ENCODE assay signal across 13 cellular contexts in the genomic region with DNA sequence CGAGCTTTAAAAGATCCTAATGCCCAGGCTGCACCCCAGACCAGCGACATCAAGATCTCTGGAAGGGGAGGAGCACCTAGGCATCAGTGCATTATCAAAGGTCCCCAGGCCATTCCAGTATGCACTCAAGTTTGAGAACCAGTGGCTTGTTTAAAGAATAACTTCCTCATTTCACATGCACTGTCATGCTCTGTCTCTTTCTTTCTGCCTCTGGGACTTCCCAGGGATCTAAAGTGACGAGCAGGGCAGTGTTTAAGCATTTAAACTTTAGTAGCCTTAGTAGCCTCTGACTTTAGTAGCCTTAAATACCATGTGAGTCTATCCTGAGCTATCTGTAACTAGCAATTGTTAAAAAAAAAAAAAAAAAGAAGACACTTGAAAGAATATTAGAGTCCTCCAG. TPM values are rescaled to one million over a fixed set of nuclear protein-coding genes. Genes with fewer than 3 reads are reported as not detected.
A peak's percentile ranks its signal among the peaks of the same experiment; 100 is the strongest.
DNase-seq lines count a peak whose midpoint lies in the region; ATAC-seq and TF ChIP-seq lines count a peak whose summit lies in the region.
"Had no signal": no experiment of that assay in that cellular context is flagged by ENCODE, and none has a peak within 500 bp of the region (broad histone marks: within the 10 kb centered on the region; RNA-seq: fewer than 3 reads in every experiment).

No MANE protein-coding gene starts in this region.

- peak; percentile 79 for ATAC-seq in GM19395 (IDR thresholded peaks at IDR 0.05; ENCODE audit: unreplicated experiment)
- ATAC-seq in HG02938 (IDR thresholded peaks at IDR 0.05; ENCODE audit: unreplicated experiment), result peak; percentile 80
- ATAC-seq in naive thymus-derived CD8-positive, alpha-beta T cell, result no peak
- no peak for ATAC-seq in HG03175 (IDR thresholded peaks at IDR 0.05; ENCODE audit: unreplicated experiment)

- TF ChIP-seq CTCF in GM10266 (IDR thresholded peaks at IDR 0.05; ENCODE audit: control insufficient read depth, insufficient read depth, low read depth, missing control alignments) (no peak), coronary artery (IDR thresholded peaks at IDR 0.05) (no peak)

- no peak overlapping the region for H3K4me3 ChIP-seq in coronary artery

- no peak overlapping the region for H3K27ac Mint-ChIP-seq in naive thymus-derived CD8-positive, alpha-beta T cell
- H3K27ac Mint-ChIP-seq: activated CD4-positive, alpha-beta memory T cell treated with anti-CD3 and anti-CD28 coated beads for 36 hours had no signal

- H3K4me1 Mint-ChIP-seq in naive thymus-derived CD8-positive, alpha-beta T cell, result no peaks in the 10 kb centered on the region

- H3K27me3 Mint-ChIP-seq in naive thymus-derived CD8-positive, alpha-beta T cell, result peaks cover 16 to 55% (median 32%) of the 10 kb centered on the region in 5 donors

- no peak overlapping the region for H3K27ac ChIP-seq in coronary artery
- H3K27ac ChIP-seq: KMS-11 had no signal

- H3K4me3 Mint-ChIP-seq in naive thymus-derived CD8-positive, alpha-beta T cell, result no peak overlapping the region
- H3K4me3 Mint-ChIP-seq: activated CD4-positive, alpha-beta memory T cell treated with anti-CD3 and anti-CD28 coated beads for 36 hours had no signal

- peaks cover 0 to 3% (median 2%) of the 10 kb centered on the region in 9 donors for H3K9me3 Mint-ChIP-seq in naive thymus-derived CD8-positive, alpha-beta T cell
- H3K9me3 Mint-ChIP-seq: activated CD4-positive, alpha-beta memory T cell treated with anti-CD3 and anti-CD28 coated beads for 36 hours had no signal

- POLR2A ChIA-PET in naive thymus-derived CD8-positive, alpha-beta T cell (lab: Charles Lee), result no interaction called here

- peak; percentile 49 for DNase-seq in GM10266 (ENCODE audit: extremely low spot score)
- peak; percentile 40 for DNase-seq in OCI-M2 (lab: John Stamatoyannopoulos, UW; ENCODE audit: unreplicated experiment)
- no peak for DNase-seq in naive thymus-derived CD8-positive, alpha-beta T cell
- no peak for DNase-seq in 8988T
- DNase-seq in coronary artery (ENCODE audit: low spot score), result no peak
- DNase-seq: activated CD4-positive, alpha-beta memory T cell treated with anti-CD3 and anti-CD28 coated beads for 36 hours; amygdala; kidney glomerular epithelial cell had no signal

- no peaks in the 10 kb centered on the region for H3K36me3 Mint-ChIP-seq in naive thymus-derived CD8-positive, alpha-beta T cell
- H3K36me3 Mint-ChIP-seq: activated CD4-positive, alpha-beta memory T cell treated with anti-CD3 and anti-CD28 coated beads for 36 hours had no signal

RNA-seq across cellular contexts. Expression of a gene that starts 8.9 kb away (rescaled TPM):
- under 1 TPM; 0.25 to 0.55 TPM for total RNA-seq in naive thymus-derived CD8-positive, alpha-beta T cell
- polyA plus RNA-seq in naive thymus-derived CD8-positive, alpha-beta T cell, result under 1 TPM; 0.03 to 0.22 (median 0.03) TPM

RNA-seq across cellular contexts. Expression of a gene that starts 43.1 kb away (rescaled TPM):
- total RNA-seq in naive thymus-derived CD8-positive, alpha-beta T cell, result not detected
- not detected for polyA plus RNA-seq in naive thymus-derived CD8-positive, alpha-beta T cell
- total RNA-seq: activated CD4-positive, alpha-beta memory T cell treated with anti-CD3 and anti-CD28 coated beads for 36 hours; RPMI7951 had no signal

Comparison
In these comparisons a context has a peak if more than half of its experiments do, and no peak if none do; other contexts are left out.
1. DNase-seq: peak in GM10266 (single experiment) and OCI-M2 (single experiment); none in naive thymus-derived CD8-positive, alpha-beta T cell (0 of 10), 8988T (single experiment) and coronary artery (single experiment).
2. ATAC-seq: peak in GM19395 (single experiment) and HG02938 (single experiment); none in naive thymus-derived CD8-positive, alpha-beta T cell (0 of 2) and HG03175 (single experiment).